ENCODE assay signal across 1 cellular context in genomic region chr20:49799698-49800097, GRCh38.
TF ChIP-seq lines count a peak whose summit lies in the region.

No MANE protein-coding gene starts in this region.

TF ChIP-seq in HepG2, 621 proteins besides CTCF, POLR2A, EP300 and RAD21 (continued from another document and continues in another):
- no peak for TF ChIP-seq THAP7 (CRISPR knock-in tag; IDR thresholded peaks at IDR 0.05)
- TF ChIP-seq CBFB (CRISPR knock-in tag; IDR thresholded peaks at IDR 0.05), result no peak
- TF ChIP-seq DMAP1 (CRISPR knock-in tag; IDR thresholded peaks at IDR 0.05), result peak; percentile 47; the same call in 1 of the 2 replicates
- TF ChIP-seq, protein P1, sequence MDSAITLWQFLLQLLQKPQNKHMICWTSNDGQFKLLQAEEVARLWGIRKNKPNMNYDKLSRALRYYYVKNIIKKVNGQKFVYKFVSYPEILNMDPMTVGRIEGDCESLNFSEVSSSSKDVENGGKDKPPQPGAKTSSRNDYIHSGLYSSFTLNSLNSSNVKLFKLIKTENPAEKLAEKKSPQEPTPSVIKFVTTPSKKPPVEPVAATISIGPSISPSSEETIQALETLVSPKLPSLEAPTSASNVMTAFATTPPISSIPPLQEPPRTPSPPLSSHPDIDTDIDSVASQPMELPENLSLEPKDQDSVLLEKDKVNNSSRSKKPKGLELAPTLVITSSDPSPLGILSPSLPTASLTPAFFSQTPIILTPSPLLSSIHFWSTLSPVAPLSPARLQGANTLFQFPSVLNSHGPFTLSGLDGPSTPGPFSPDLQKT (CRISPR knock-in tag; IDR thresholded peaks at IDR 0.05; ENCODE audit: borderline replicate concordance), result no peak
- TF ChIP-seq ZNF142 (CRISPR knock-in tag; IDR thresholded peaks at IDR 0.05), result peak; percentile 48; the same call in 1 of the 2 replicates
- no peak for TF ChIP-seq ZBTB1 (CRISPR knock-in tag; IDR thresholded peaks at IDR 0.05; ENCODE audit: borderline replicate concordance)
- TF ChIP-seq GPN1 (CRISPR knock-in tag; IDR thresholded peaks at IDR 0.05; ENCODE audit: borderline replicate concordance), result no peak
- peak; percentile 43; the same call in 1 of the 2 replicates for TF ChIP-seq NR2C2 (CRISPR knock-in tag; IDR thresholded peaks at IDR 0.05; ENCODE audit: borderline replicate concordance)
- no peak for TF ChIP-seq DR1 (CRISPR knock-in tag; IDR thresholded peaks at IDR 0.05)
- no peak for TF ChIP-seq HMGA1 (CRISPR knock-in tag; conservative IDR thresholded peaks at IDR 0.05)
- no peak for TF ChIP-seq RFX1 (IDR thresholded peaks at IDR 0.05)
- 0 out of 2 replicates have a peak, but pooled peaks have one; percentile 36 for TF ChIP-seq SAP130 (CRISPR knock-in tag; IDR thresholded peaks at IDR 0.05; ENCODE audit: low read depth)
- no peak for TF ChIP-seq ZNF782 (CRISPR knock-in tag; IDR thresholded peaks at IDR 0.05; ENCODE audit: borderline replicate concordance)
- TF ChIP-seq TCF7 (IDR thresholded peaks at IDR 0.05; ENCODE audit: low read depth), result no peak
- no peak for TF ChIP-seq CSRNP1 (CRISPR knock-in tag; IDR thresholded peaks at IDR 0.05)
- no peak for TF ChIP-seq HMG20B (CRISPR knock-in tag; conservative IDR thresholded peaks at IDR 0.05)
- no peak for TF ChIP-seq NR2F2 (IDR thresholded peaks at IDR 0.05; ENCODE audit: borderline replicate concordance, low read depth)
- TF ChIP-seq, protein P2, sequence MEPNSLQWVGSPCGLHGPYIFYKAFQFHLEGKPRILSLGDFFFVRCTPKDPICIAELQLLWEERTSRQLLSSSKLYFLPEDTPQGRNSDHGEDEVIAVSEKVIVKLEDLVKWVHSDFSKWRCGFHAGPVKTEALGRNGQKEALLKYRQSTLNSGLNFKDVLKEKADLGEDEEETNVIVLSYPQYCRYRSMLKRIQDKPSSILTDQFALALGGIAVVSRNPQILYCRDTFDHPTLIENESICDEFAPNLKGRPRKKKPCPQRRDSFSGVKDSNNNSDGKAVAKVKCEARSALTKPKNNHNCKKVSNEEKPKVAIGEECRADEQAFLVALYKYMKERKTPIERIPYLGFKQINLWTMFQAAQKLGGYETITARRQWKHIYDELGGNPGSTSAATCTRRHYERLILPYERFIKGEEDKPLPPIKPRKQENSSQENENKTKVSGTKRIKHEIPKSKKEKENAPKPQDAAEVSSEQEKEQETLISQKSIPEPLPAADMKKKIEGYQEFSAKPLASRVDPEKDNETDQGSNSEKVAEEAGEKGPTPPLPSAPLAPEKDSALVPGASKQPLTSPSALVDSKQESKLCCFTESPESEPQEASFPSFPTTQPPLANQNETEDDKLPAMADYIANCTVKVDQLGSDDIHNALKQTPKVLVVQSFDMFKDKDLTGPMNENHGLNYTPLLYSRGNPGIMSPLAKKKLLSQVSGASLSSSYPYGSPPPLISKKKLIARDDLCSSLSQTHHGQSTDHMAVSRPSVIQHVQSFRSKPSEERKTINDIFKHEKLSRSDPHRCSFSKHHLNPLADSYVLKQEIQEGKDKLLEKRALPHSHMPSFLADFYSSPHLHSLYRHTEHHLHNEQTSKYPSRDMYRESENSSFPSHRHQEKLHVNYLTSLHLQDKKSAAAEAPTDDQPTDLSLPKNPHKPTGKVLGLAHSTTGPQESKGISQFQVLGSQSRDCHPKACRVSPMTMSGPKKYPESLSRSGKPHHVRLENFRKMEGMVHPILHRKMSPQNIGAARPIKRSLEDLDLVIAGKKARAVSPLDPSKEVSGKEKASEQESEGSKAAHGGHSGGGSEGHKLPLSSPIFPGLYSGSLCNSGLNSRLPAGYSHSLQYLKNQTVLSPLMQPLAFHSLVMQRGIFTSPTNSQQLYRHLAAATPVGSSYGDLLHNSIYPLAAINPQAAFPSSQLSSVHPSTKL (CRISPR knock-in tag; IDR thresholded peaks at IDR 0.05), result peak; percentile 75
- TF ChIP-seq, protein P3, sequence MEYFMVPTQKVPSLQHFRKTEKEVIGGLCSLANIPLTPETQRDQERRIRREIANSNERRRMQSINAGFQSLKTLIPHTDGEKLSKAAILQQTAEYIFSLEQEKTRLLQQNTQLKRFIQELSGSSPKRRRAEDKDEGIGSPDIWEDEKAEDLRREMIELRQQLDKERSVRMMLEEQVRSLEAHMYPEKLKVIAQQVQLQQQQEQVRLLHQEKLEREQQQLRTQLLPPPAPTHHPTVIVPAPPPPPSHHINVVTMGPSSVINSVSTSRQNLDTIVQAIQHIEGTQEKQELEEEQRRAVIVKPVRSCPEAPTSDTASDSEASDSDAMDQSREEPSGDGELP (IDR thresholded peaks at IDR 0.05; ENCODE audit: borderline replicate concordance, low read depth), result no peak
- TF ChIP-seq TP53 (CRISPR knock-in tag; conservative IDR thresholded peaks at IDR 0.05), result no peak
- peak; percentile 87 for TF ChIP-seq HNF4A (CRISPR knock-in tag; IDR thresholded peaks at IDR 0.05)
- no peak for TF ChIP-seq EEA1 (CRISPR knock-in tag; IDR thresholded peaks at IDR 0.05; ENCODE audit: borderline replicate concordance)
- no peak for TF ChIP-seq RFX5 (IDR thresholded peaks at IDR 0.05; ENCODE audit: low read depth, low read length)
- TF ChIP-seq ZNF850 (CRISPR knock-in tag; conservative IDR thresholded peaks at IDR 0.05), result no peak
- TF ChIP-seq TBL1XR1 (IDR thresholded peaks at IDR 0.05; ENCODE audit: borderline replicate concordance, low read length, partially characterized antibody), result no peak
- TF ChIP-seq, protein P4, sequence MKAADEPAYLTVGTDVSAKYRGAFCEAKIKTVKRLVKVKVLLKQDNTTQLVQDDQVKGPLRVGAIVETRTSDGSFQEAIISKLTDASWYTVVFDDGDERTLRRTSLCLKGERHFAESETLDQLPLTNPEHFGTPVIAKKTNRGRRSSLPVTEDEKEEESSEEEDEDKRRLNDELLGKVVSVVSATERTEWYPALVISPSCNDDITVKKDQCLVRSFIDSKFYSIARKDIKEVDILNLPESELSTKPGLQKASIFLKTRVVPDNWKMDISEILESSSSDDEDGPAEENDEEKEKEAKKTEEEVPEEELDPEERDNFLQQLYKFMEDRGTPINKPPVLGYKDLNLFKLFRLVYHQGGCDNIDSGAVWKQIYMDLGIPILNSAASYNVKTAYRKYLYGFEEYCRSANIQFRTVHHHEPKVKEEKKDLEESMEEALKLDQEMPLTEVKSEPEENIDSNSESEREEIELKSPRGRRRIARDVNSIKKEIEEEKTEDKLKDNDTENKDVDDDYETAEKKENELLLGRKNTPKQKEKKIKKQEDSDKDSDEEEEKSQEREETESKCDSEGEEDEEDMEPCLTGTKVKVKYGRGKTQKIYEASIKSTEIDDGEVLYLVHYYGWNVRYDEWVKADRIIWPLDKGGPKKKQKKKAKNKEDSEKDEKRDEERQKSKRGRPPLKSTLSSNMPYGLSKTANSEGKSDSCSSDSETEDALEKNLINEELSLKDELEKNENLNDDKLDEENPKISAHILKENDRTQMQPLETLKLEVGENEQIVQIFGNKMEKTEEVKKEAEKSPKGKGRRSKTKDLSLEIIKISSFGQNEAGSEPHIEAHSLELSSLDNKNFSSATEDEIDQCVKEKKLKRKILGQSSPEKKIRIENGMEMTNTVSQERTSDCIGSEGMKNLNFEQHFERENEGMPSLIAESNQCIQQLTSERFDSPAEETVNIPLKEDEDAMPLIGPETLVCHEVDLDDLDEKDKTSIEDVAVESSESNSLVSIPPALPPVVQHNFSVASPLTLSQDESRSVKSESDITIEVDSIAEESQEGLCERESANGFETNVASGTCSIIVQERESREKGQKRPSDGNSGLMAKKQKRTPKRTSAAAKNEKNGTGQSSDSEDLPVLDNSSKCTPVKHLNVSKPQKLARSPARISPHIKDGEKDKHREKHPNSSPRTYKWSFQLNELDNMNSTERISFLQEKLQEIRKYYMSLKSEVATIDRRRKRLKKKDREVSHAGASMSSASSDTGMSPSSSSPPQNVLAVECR (CRISPR knock-in tag; IDR thresholded peaks at IDR 0.05; ENCODE audit: borderline replicate concordance), result 0 out of 2 replicates have a peak, but pooled peaks have one; percentile 41
- peak; percentile 60; the same call in 1 of the 2 replicates for TF ChIP-seq NCOR1 (IDR thresholded peaks at IDR 0.05; ENCODE audit: borderline replicate concordance, low read length)
- TF ChIP-seq GATAD1 (CRISPR knock-in tag; IDR thresholded peaks at IDR 0.05), result no peak
- TF ChIP-seq CCAR2 (optimal IDR thresholded peaks at IDR 0.05; ENCODE audit: low read depth, low read length), result no peak
- TF ChIP-seq, protein P5, sequence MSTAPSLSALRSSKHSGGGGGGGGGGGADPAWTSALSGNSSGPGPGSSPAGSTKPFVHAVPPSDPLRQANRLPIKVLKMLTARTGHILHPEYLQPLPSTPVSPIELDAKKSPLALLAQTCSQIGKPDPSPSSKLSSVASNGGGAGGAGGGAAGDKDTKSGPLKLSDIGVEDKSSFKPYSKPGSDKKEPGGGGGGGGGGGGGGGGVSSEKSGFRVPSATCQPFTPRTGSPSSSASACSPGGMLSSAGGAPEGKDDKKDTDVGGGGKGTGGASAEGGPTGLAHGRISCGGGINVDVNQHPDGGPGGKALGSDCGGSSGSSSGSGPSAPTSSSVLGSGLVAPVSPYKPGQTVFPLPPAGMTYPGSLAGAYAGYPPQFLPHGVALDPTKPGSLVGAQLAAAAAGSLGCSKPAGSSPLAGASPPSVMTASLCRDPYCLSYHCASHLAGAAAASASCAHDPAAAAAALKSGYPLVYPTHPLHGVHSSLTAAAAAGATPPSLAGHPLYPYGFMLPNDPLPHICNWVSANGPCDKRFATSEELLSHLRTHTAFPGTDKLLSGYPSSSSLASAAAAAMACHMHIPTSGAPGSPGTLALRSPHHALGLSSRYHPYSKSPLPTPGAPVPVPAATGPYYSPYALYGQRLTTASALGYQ (CRISPR knock-in tag; IDR thresholded peaks at IDR 0.05), result no peak
- no peak for TF ChIP-seq ZNF136 (CRISPR knock-in tag; IDR thresholded peaks at IDR 0.05; ENCODE audit: low read depth)
- TF ChIP-seq FIP1L1 (IDR thresholded peaks at IDR 0.05; ENCODE audit: borderline replicate concordance, insufficient read depth, low read depth, low read length), result no peak
- TF ChIP-seq RFXANK (CRISPR knock-in tag; IDR thresholded peaks at IDR 0.05), result no peak
- no peak for TF ChIP-seq SMAD1 (CRISPR knock-in tag; IDR thresholded peaks at IDR 0.05; ENCODE audit: borderline replicate concordance, low read depth)
- TF ChIP-seq TGIF2 (CRISPR knock-in tag; IDR thresholded peaks at IDR 0.05), result no peak
- TF ChIP-seq FLYWCH1 (CRISPR knock-in tag; IDR thresholded peaks at IDR 0.05), result no peak
- no peak for TF ChIP-seq ZNF761 (CRISPR knock-in tag; conservative IDR thresholded peaks at IDR 0.05)
- TF ChIP-seq NFIC (IDR thresholded peaks at IDR 0.05; ENCODE audit: low read length), result peak; percentile 38; the same call in 1 of the 2 replicates
- no peak for TF ChIP-seq MXI1 (IDR thresholded peaks at IDR 0.05; ENCODE audit: borderline replicate concordance, low read depth, low read length)
- TF ChIP-seq ZSCAN25 (CRISPR knock-in tag; IDR thresholded peaks at IDR 0.05), result no peak
- TF ChIP-seq ZNF781 (CRISPR knock-in tag; IDR thresholded peaks at IDR 0.05; ENCODE audit: borderline replicate concordance, not compliant biosample characterization), result no peak
- TF ChIP-seq EHMT2 (IDR thresholded peaks at IDR 0.05; ENCODE audit: borderline replicate concordance, low read depth, low read length), result no peak; the same call in 1 of the 2 replicates
- no peak for TF ChIP-seq ZNF570 (CRISPR knock-in tag; IDR thresholded peaks at IDR 0.05; ENCODE audit: borderline replicate concordance)
- peak; percentile 48; the same call in 1 of the 2 replicates for TF ChIP-seq POGZ (CRISPR knock-in tag; IDR thresholded peaks at IDR 0.05)
